Comparison of ENCODE assay signal across 8 cellular contexts in genomic region chr1:200306954-200307754, GRCh38.
DNase-seq lines count a peak whose midpoint lies in the region; ATAC-seq and TF ChIP-seq lines count a peak whose summit lies in the region.

No MANE protein-coding gene starts in this region.

- H3K9me3 ChIP-seq in OCI-LY7 (ENCODE audit: low read length) = no peaks in the 10 kb centered on the region

- H3K4me3 ChIP-seq in OCI-LY7 (ENCODE audit: low read depth, low read length, poor library complexity, severe bottlenecking) = peak overlapping the region; percentile 38
- no peak overlapping the region for H3K4me3 ChIP-seq in cardiac fibroblast (replicated peaks in 1 of 2; ENCODE audit: low read depth in 2 of 2, low read length in 2 of 2)

- ATAC-seq in GM18517 (IDR thresholded peaks at IDR 0.05; ENCODE audit: unreplicated experiment) = peak; percentile 58
- peak; percentile 57 for ATAC-seq in HG03378 (IDR thresholded peaks at IDR 0.05; ENCODE audit: unreplicated experiment)
- ATAC-seq in memory B cell (ENCODE audit: low read depth) = peak; percentile 71
- no peak for ATAC-seq in HG02759 (IDR thresholded peaks at IDR 0.05; ENCODE audit: unreplicated experiment)
- ATAC-seq in HG02763 (IDR thresholded peaks at IDR 0.05; ENCODE audit: unreplicated experiment) = no peak

- H3K79me2 ChIP-seq in OCI-LY7 (ENCODE audit: insufficient read depth, low read depth, low read length) = no peaks in the 10 kb centered on the region

- peaks cover 38% of the 10 kb centered on the region for H3K4me1 Mint-ChIP-seq in memory B cell

- no peaks in the 10 kb centered on the region for H3K9me2 ChIP-seq in OCI-LY7 (ENCODE audit: insufficient read depth, low read length)

- H3K36me3 ChIP-seq in OCI-LY7 (ENCODE audit: insufficient read depth, low read length) = no peaks in the 10 kb centered on the region

- POLR2A ChIA-PET in OCI-LY7 (lab: Charles Lee) = interaction anchor here (0.5 to 1.9 kb wide), 6 partner anchors 10 to 191 kb away, joined by 3 to 8 read pairs (median 4); no protein-coding TSS in a partner anchor

- H3K9me3 Mint-ChIP-seq in memory B cell = no peaks in the 10 kb centered on the region

- no peaks in the 10 kb centered on the region for H3K36me3 Mint-ChIP-seq in memory B cell

- peak overlapping the region; percentile 90 for H3K4me3 Mint-ChIP-seq in memory B cell

- H2AFZ ChIP-seq in OCI-LY7 (ENCODE audit: low read length) = peak overlapping the region; percentile 71

- H3K27ac Mint-ChIP-seq in memory B cell = peak overlapping the region; percentile 90

- CTCF ChIA-PET in OCI-LY7 (lab: Charles Lee; ENCODE audit: unreplicated experiment) = interaction anchor here (1.0 kb wide), 1 partner anchor 98 kb away, joined by 3 read pairs; no protein-coding TSS in a partner anchor

- H3K4me2 ChIP-seq in OCI-LY7 (ENCODE audit: low read length) = peak overlapping the region; percentile 59

- peak overlapping the region; percentile 53 for H3K27ac ChIP-seq in OCI-LY7 (ENCODE audit: low read depth, low read length, poor library complexity, severe bottlenecking)

- H4K20me1 ChIP-seq in OCI-LY7 (ENCODE audit: insufficient read depth, low read length) = no peaks in the 10 kb centered on the region

- BruUV-seq in OCI-LY7 (replicated peaks; lab: Mats Ljungman, UMichigan) = no TSS peak

- no peaks in the 10 kb centered on the region for H3K27me3 Mint-ChIP-seq in memory B cell

- intact Hi-C loops in OCI-LY7 (cut with micrococcal nuclease; ENCODE audit: unreplicated experiment) = loop anchor here (1.0 to 10.0 kb wide), 7 partner anchors 21 to 622 kb away; no protein-coding TSS in a partner anchor

- TF ChIP-seq CTCF in OCI-LY7 (conservative IDR thresholded peaks at IDR 0.05; ENCODE audit: low read length) (peak; percentile 99), cardiac fibroblast (IDR thresholded peaks at IDR 0.05; ENCODE audit: low read depth, low read length) (peak; percentile 90)

- DNase-seq in CMK (ENCODE audit: low read depth) (peak; percentile 4), OCI-LY7 (ENCODE audit: low spot score) (peak; percentile 64), cardiac fibroblast (ENCODE audit: low read depth in 2 of 2) (peak; percentile 55 to 60), memory B cell (ENCODE audit: low spot score in 2 of 2) (peak in 1 of 2 donors; percentile 29)

- peaks cover 60% of the 10 kb centered on the region for H3K4me1 ChIP-seq in OCI-LY7 (ENCODE audit: insufficient read depth, low read length, poor library complexity, severe bottlenecking)

Comparison
In these comparisons a context has a peak if more than half of its experiments do, and no peak if none do; other contexts are left out.
1. ATAC-seq: peak in GM18517 (single experiment), HG03378 (single experiment) and memory B cell (single experiment); none in HG02759 (single experiment) and HG02763 (single experiment).